Comparison of ENCODE assay signal across 7 cellular contexts in genomic region chr1:202466340-202466739, GRCh38.
DNase-seq lines count a peak whose midpoint lies in the region; ATAC-seq and TF ChIP-seq lines count a peak whose summit lies in the region.
"Not testable (repeated sequence)": the region's sequence is repeated elsewhere in the genome, so short reads cannot be mapped to it uniquely, and the experiment has no call there.

No MANE protein-coding gene starts in this region.

- H2AFZ ChIP-seq in PC-3 (ENCODE audit: low read length), result not testable (repeated sequence)

- not testable (repeated sequence) for H3K9ac ChIP-seq in PC-3 (ENCODE audit: low read length)

- intact Hi-C loops in PC-3 (cut with micrococcal nuclease); MCF 10A (cut with micrococcal nuclease); mucosa of descending colon (cut with DNase I, micrococcal nuclease): not testable (repeated sequence)
- intact Hi-C loops in gastrocnemius medialis (cut with DNase I; ENCODE audit: low total_unique reads), result loop anchor here (10.0 kb wide), 2 partner anchors 108 to 158 kb away; no protein-coding TSS in a partner anchor

- H3K79me2 ChIP-seq in PC-3 (ENCODE audit: low read length), result not testable (repeated sequence)

- H3K4me1 Mint-ChIP-seq in MCF 10A (ENCODE audit: insufficient read depth, unreplicated experiment), result peaks cover 15% of the 10 kb centered on the region

- in situ Hi-C loops in gastrocnemius medialis (cut with MboI; ENCODE audit: low sequenced_read_pairs in 4 of 4), result loop anchor here in 1 of 4 donors (25.0 kb wide), 1 partner anchor 129 kb away; the partner anchor contains the start of genes PPP1R12B and UBE2T

- POLR2A ChIA-PET in PC-3 (lab: Charles Lee; ENCODE audit: unreplicated experiment), result not testable (repeated sequence)
- POLR2A ChIA-PET in MCF 10A (lab: Yijun Ruan, JAX), result interaction anchor here (1.1 kb wide), 1 partner anchor 123 kb away, joined by 3 read pairs; no protein-coding TSS in a partner anchor

- H3K4me3 ChIP-seq in PC-3 (ENCODE audit: low read length); epithelial cell of esophagus (ENCODE audit: low read length); mucosa of descending colon; gastrocnemius medialis: not testable (repeated sequence)

- DNase-seq in DMS53 (lab: John Stamatoyannopoulos, UW), result peak; percentile 28
- DNase-seq in PC-3, result peak; percentile 12
- not testable (repeated sequence) for DNase-seq in MCF 10A (ENCODE audit: unreplicated experiment); mucosa of descending colon; gastrocnemius medialis
- DNase-seq in epithelial cell of esophagus (ENCODE audit: low read depth), result peak; percentile 20
- peak; percentile 13 for DNase-seq in kidney glomerular epithelial cell (lab: John Stamatoyannopoulos, UW)

- not testable (repeated sequence) for H3K9me3 Mint-ChIP-seq in MCF 10A (ENCODE audit: unreplicated experiment)

- H3K27me3 Mint-ChIP-seq in MCF 10A (ENCODE audit: insufficient read depth, unreplicated experiment), result not testable (repeated sequence)

- not testable (repeated sequence) for H4K20me1 ChIP-seq in PC-3 (ENCODE audit: low read length)

- not testable (repeated sequence) for ATAC-seq in PC-3, gastrocnemius medialis
- ATAC-seq in mucosa of descending colon, result peak; percentile 16

- H3K27ac ChIP-seq in PC-3 (ENCODE audit: low read length), result peak overlapping the region; percentile 47; the same call in 1 of the 2 replicates
- H3K27ac ChIP-seq in gastrocnemius medialis, result peak overlapping the region in 3 of 4 donors; percentile 48 to 67 (median 48)

- not testable (repeated sequence) for TF ChIP-seq CTCF in PC-3 (conservative IDR thresholded peaks at IDR 0.05; ENCODE audit: low read depth, low read length); MCF 10A (IDR thresholded peaks at IDR 0.05; ENCODE audit: unreplicated experiment); epithelial cell of esophagus (IDR thresholded peaks at IDR 0.05; ENCODE audit: insufficient read depth, low read depth, low read length, missing control alignments); mucosa of descending colon (IDR thresholded peaks at IDR 0.05); gastrocnemius medialis (IDR thresholded peaks at IDR 0.05 in 4 of 5, conservative IDR thresholded peaks at IDR 0.05 in 1 of 5)

- not testable (repeated sequence) for H3K27me3 ChIP-seq in PC-3 (ENCODE audit: low read length); gastrocnemius medialis

- peaks cover 13% of the 10 kb centered on the region for H3K36me3 Mint-ChIP-seq in MCF 10A (ENCODE audit: insufficient read depth, unreplicated experiment)

- CTCF ChIA-PET in PC-3 (lab: Charles Lee), result not testable (repeated sequence)
- CTCF ChIA-PET in MCF 10A (lab: Yijun Ruan, JAX), result interaction anchor here (0.6 to 3.3 kb wide), 5 partner anchors 134 to 330 kb away, joined by 3 to 30 read pairs (median 5); no protein-coding TSS in a partner anchor

- H3K4me2 ChIP-seq in PC-3 (ENCODE audit: low read length), result not testable (repeated sequence)

- H3K36me3 ChIP-seq in PC-3 (ENCODE audit: low read depth, low read length); mucosa of descending colon (ENCODE audit: low read depth); gastrocnemius medialis: not testable (repeated sequence)

- H3K4me3 Mint-ChIP-seq in MCF 10A (ENCODE audit: unreplicated experiment), result not testable (repeated sequence)

- H3F3A ChIP-seq in PC-3 (ENCODE audit: low read length, unreplicated experiment), result not testable (repeated sequence)

- TF ChIP-seq POLR2A in gastrocnemius medialis (IDR thresholded peaks at IDR 0.05), result not testable (repeated sequence)

- not testable (repeated sequence) for H3K9me3 ChIP-seq in PC-3 (ENCODE audit: low read length); mucosa of descending colon; gastrocnemius medialis

- H3K27ac Mint-ChIP-seq in MCF 10A (ENCODE audit: low read depth, unreplicated experiment), result peak overlapping the region; percentile 5

- not testable (repeated sequence) for H3K9me2 ChIP-seq in PC-3 (replicated peaks; ENCODE audit: low read length)

- not testable (repeated sequence) for BruUV-seq in PC-3 (replicated peaks; lab: Mats Ljungman, UMichigan); MCF 10A (replicated peaks; lab: Mats Ljungman, UMichigan)

- peaks cover 16% of the 10 kb centered on the region; the same call in 1 of the 2 replicates for H3K4me1 ChIP-seq in PC-3 (ENCODE audit: insufficient read depth, low read length)
- H3K4me1 ChIP-seq in mucosa of descending colon (ENCODE audit: low read depth), result not testable (repeated sequence)
- H3K4me1 ChIP-seq in gastrocnemius medialis, result peaks cover 56 to 64% of the 10 kb centered on the region in 2 donors
